Comparison of ENCODE assay signal across 12 cellular contexts in the genomic region with DNA sequence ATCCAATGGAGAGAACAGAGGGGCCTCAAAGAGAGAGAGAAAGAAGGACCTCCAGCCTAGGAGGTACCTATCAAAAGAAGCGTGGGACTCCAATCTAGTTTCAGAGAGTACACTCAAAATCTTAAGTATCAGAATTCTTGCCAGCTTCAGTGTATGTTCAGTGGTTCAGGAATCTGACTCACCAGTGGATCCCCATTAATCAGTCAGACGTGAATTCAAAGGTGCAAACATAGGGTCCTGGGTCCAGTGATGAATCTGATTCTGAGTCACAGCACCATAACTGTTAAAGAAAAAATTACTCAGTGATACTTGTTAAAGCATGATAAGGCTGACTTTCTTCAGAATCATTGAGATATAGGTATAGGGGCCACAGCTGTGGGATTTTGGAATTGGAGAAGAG. TPM values are rescaled to one million over a fixed set of nuclear protein-coding genes. Genes with fewer than 3 reads are reported as not detected.
A peak's percentile ranks its signal among the peaks of the same experiment; 100 is the strongest.
DNase-seq lines count a peak whose midpoint lies in the region; ATAC-seq and TF ChIP-seq lines count a peak whose summit lies in the region.
"Had no signal": no experiment of that assay in that cellular context is flagged by ENCODE, and none has a peak within 500 bp of the region (broad histone marks: within the 10 kb centered on the region; RNA-seq: fewer than 3 reads in every experiment).

No MANE protein-coding gene starts in this region.

- ATAC-seq in activated naive CD8-positive, alpha-beta T cell treated with anti-CD3 and anti-CD28 coated beads, Interleukin-2, amount 50 U/mL, for 24 hours, result peak; percentile 98
- ATAC-seq in HG03039 (IDR thresholded peaks at IDR 0.05; ENCODE audit: unreplicated experiment), result no peak
- ATAC-seq: upper lobe of right lung had no signal

- H3K4me3 ChIP-seq in mesenchymal stem cell (ENCODE audit: insufficient read depth in 1 of 2, low read depth in 1 of 2, low read length in 2 of 2) (no peak overlapping the region), thyroid gland (replicated peaks in 1 of 3) (no peak overlapping the region)
- H3K4me3 ChIP-seq: esophagus muscularis mucosa, SK-N-MC, upper lobe of right lung had no signal

- H3K27me3 ChIP-seq in mesenchymal stem cell (ENCODE audit: control insufficient read depth in 1 of 2, insufficient read depth in 1 of 2, low read length in 2 of 2), result no peaks in the 10 kb centered on the region
- no peaks in the 10 kb centered on the region for H3K27me3 ChIP-seq in thyroid gland
- H3K27me3 ChIP-seq: esophagus muscularis mucosa, upper lobe of right lung had no signal

- peaks cover 10% of the 10 kb centered on the region for H3K79me1 ChIP-seq in mesenchymal stem cell (replicated peaks; ENCODE audit: low read length, poor library complexity, severe bottlenecking)

- H2BK5ac ChIP-seq in mesenchymal stem cell (ENCODE audit: low read depth, low read length, poor library complexity, severe bottlenecking), result no peak overlapping the region

- intact Hi-C loops in CD14-positive monocyte (cut with micrococcal nuclease) (no loop called here), thyroid gland (cut with DNase I) (no loop called here)

- no peak overlapping the region for H2AFZ ChIP-seq in mesenchymal stem cell (ENCODE audit: low read depth, low read length)

- no peak overlapping the region for H4K8ac ChIP-seq in mesenchymal stem cell (ENCODE audit: low read length)

- H3K9ac ChIP-seq in mesenchymal stem cell (ENCODE audit: low read length), result peak overlapping the region; percentile 40

- no peak overlapping the region for H3K4me2 ChIP-seq in mesenchymal stem cell (ENCODE audit: low read length, poor library complexity, severe bottlenecking)

- H3K4me1 Mint-ChIP-seq in CD14-positive monocyte, result peaks cover 13% of the 10 kb centered on the region
- peaks cover 34% of the 10 kb centered on the region for H3K4me1 Mint-ChIP-seq in activated naive CD8-positive, alpha-beta T cell treated with anti-CD3 and anti-CD28 coated beads, Interleukin-2, amount 50 U/mL, for 24 hours

- no peak overlapping the region for H3K4me3 Mint-ChIP-seq in CD14-positive monocyte
- H3K4me3 Mint-ChIP-seq in activated naive CD8-positive, alpha-beta T cell treated with anti-CD3 and anti-CD28 coated beads, Interleukin-2, amount 50 U/mL, for 24 hours, result no peak overlapping the region

- H2BK120ac ChIP-seq in mesenchymal stem cell (ENCODE audit: low read depth, low read length), result no peak overlapping the region

- H3K27ac Mint-ChIP-seq in CD14-positive monocyte, result peak overlapping the region in 4 of 7 donors; percentile 0 to 41 (median 20)
- H3K27ac Mint-ChIP-seq in activated naive CD8-positive, alpha-beta T cell treated with anti-CD3 and anti-CD28 coated beads, Interleukin-2, amount 50 U/mL, for 24 hours, result peak overlapping the region; percentile 63

- no peak overlapping the region for H2BK15ac ChIP-seq in mesenchymal stem cell (ENCODE audit: low read depth, poor library complexity, severe bottlenecking)

- H3K27ac ChIP-seq in mesenchymal stem cell (ENCODE audit: low read length, poor library complexity, severe bottlenecking), result peak overlapping the region; percentile 12
- H3K27ac ChIP-seq in thyroid gland, result no peak overlapping the region
- H3K27ac ChIP-seq: esophagus muscularis mucosa, SK-N-MC, upper lobe of right lung had no signal

- no peak overlapping the region for H3K14ac ChIP-seq in mesenchymal stem cell (ENCODE audit: low read length in 2 of 2)

- H3K23ac ChIP-seq in mesenchymal stem cell (ENCODE audit: low read length in 2 of 2), result no peak overlapping the region

- H2AK5ac ChIP-seq in mesenchymal stem cell (ENCODE audit: low read length, severe bottlenecking), result no peak overlapping the region

- TF ChIP-seq CTCF in CD14-positive monocyte (IDR thresholded peaks at IDR 0.05), result no peak
- no peak for TF ChIP-seq CTCF in thyroid gland (IDR thresholded peaks at IDR 0.05)

- no peaks in the 10 kb centered on the region for H3K4me1 ChIP-seq in mesenchymal stem cell (ENCODE audit: control insufficient read depth, insufficient read depth, low read depth, low read length)
- H3K4me1 ChIP-seq in thyroid gland, result peaks cover 5 to 7% of the 10 kb centered on the region in 2 donors

- H2BK12ac ChIP-seq in mesenchymal stem cell (ENCODE audit: low read length in 2 of 2), result no peak overlapping the region

- TF ChIP-seq POLR2A in thyroid gland (IDR thresholded peaks at IDR 0.05), result no peak

- no peak overlapping the region for H4K91ac ChIP-seq in mesenchymal stem cell (ENCODE audit: low read length)

- DNase-seq in CD14-positive monocyte (ENCODE audit: low spot score) (no peak), HCEC 1CT (peak; percentile 88), mesenchymal stem cell (peak; percentile 52), NCI-H1417 treated with DMSO at 0.1 percent for 48 hours (lab: John Stamatoyannopoulos, UW) (no peak), thyroid gland (no peak), NCI-H1048 (lab: John Stamatoyannopoulos, UW) (no peak)
- no peak for DNase-seq in activated naive CD8-positive, alpha-beta T cell treated with anti-CD3 and anti-CD28 coated beads, Interleukin-2, amount 50 U/mL, for 24 hours
- DNase-seq: NCI-H2171 treated with DMSO at 0.1 percent for 48 hours, upper lobe of right lung had no signal

- H3K4ac ChIP-seq in mesenchymal stem cell (ENCODE audit: low read depth in 1 of 2, low read length in 2 of 2), result no peak overlapping the region

- H3K9me3 ChIP-seq in mesenchymal stem cell (ENCODE audit: control insufficient read depth, low read length) (no peaks in the 10 kb centered on the region), thyroid gland (no peaks in the 10 kb centered on the region)
- H3K9me3 ChIP-seq: esophagus muscularis mucosa, upper lobe of right lung had no signal

- 65% methylated on average over 2 of the region's 2 CpGs for WGBS in mesenchymal stem cell
- WGBS in thyroid gland, 2 donors, result 64 to 68% methylated on average over 2 of the region's 2 CpGs

- H3K36me3 Mint-ChIP-seq in CD14-positive monocyte, result peaks cover 17 to 40% of the 10 kb centered on the region in 2 donors
- H3K36me3 Mint-ChIP-seq in activated naive CD8-positive, alpha-beta T cell treated with anti-CD3 and anti-CD28 coated beads, Interleukin-2, amount 50 U/mL, for 24 hours (ENCODE audit: low read depth), result peaks cover 21% of the 10 kb centered on the region

- no peak overlapping the region for H3K18ac ChIP-seq in mesenchymal stem cell (ENCODE audit: low read depth in 1 of 2, low read length in 2 of 2)

- H3K36me3 ChIP-seq in mesenchymal stem cell (ENCODE audit: control insufficient read depth in 1 of 2, insufficient read depth in 2 of 2, low read depth in 1 of 2, low read length in 2 of 2) (peaks cover 3 to 28% of the 10 kb centered on the region in 2 experiments), thyroid gland (no peaks in the 10 kb centered on the region)

- peaks cover 0 to 3% (median 0%) of the 10 kb centered on the region in 3 donors for H3K27me3 Mint-ChIP-seq in CD14-positive monocyte (ENCODE audit: low read depth in 3 of 3)
- no peaks in the 10 kb centered on the region for H3K27me3 Mint-ChIP-seq in activated naive CD8-positive, alpha-beta T cell treated with anti-CD3 and anti-CD28 coated beads, Interleukin-2, amount 50 U/mL, for 24 hours

- H3K9me3 Mint-ChIP-seq in CD14-positive monocyte, result no peaks in the 10 kb centered on the region
- no peaks in the 10 kb centered on the region for H3K9me3 Mint-ChIP-seq in activated naive CD8-positive, alpha-beta T cell treated with anti-CD3 and anti-CD28 coated beads, Interleukin-2, amount 50 U/mL, for 24 hours

RNA-seq across cellular contexts. Expression of a gene that starts 33.2 kb away (rescaled TPM):
- polyA plus RNA-seq in CD14-positive monocyte, result 10 to 100 TPM; 16.5 to 17.3 TPM
- 15.8 TPM for polyA plus RNA-seq in mesenchymal stem cell (2013, experiment 1 of 2)
- 18.1 TPM for polyA plus RNA-seq in mesenchymal stem cell (2013, experiment 2 of 2)
- 10 to 100 TPM; 50.0 to 78.2 (median 57.4) TPM for total RNA-seq in thyroid gland

Comparison
In these comparisons a context has a peak if more than half of its experiments do, and no peak if none do; other contexts are left out.
1. DNase-seq: peak in HCEC 1CT (single experiment) and mesenchymal stem cell (single experiment); none in CD14-positive monocyte (single experiment), activated naive CD8-positive, alpha-beta T cell treated with anti-CD3 and anti-CD28 coated beads, Interleukin-2, amount 50 U/mL, for 24 hours (single experiment), NCI-H1417 treated with DMSO at 0.1 percent for 48 hours (single experiment), thyroid gland (0 of 2) and NCI-H1048 (single experiment).